8 cellular contexts compared by ENCODE assay signal in the genomic region with DNA sequence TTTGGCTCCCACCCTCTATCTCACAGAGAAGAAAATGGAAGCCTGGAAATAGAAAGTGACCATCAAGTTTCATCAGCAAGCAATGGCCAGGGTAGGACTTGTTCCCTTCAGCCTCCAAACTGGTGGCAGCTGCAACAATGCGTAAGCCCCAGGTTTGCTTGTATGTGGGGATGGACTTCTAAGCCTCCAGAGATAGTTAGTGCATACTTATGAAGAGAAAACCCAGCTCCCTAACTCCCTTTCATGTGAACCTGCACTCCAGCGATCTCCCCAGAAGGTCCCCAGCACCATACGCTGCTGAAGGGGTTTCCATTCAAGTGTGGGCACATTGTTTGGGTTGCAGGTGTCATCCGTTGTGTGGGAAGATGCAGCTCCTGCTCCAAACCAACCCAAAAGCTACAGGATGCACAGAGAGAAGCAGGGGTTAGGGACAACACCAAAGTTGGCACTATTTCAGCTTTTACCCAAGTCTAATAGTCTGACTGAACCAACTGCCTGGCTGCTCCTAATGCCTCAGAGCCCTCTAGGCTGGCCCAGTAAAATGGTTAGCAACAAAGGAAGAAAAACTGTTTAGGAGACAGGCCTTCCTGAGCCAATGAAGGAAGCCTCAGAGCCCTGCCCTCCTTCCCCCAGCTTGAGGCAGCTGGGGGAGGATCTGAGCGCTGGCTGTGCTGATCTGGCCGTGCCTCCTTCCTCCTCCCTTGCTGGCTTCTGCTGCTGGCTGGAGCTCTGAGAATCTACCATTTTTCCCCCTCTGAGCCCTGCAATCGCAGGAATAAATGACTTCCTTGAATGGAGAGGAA. TPM values are rescaled to one million over a fixed set of nuclear protein-coding genes. Genes with fewer than 3 reads are reported as not detected.
A peak's percentile ranks its signal among the peaks of the same experiment; 100 is the strongest.
DNase-seq lines count a peak whose midpoint lies in the region; ATAC-seq and TF ChIP-seq lines count a peak whose summit lies in the region.

No MANE protein-coding gene starts in this region.

- WGBS in suprapubic skin: 34% methylated on average over 7 of the region's 7 CpGs

- H3K27ac ChIP-seq in RWPE1: peak overlapping the region; percentile 69
- H3K27ac ChIP-seq in coronary artery: peak overlapping the region; percentile 50 to 75
- peak overlapping the region; percentile 75 for H3K27ac ChIP-seq in lower lobe of right lung
- peak overlapping the region; percentile 67 for H3K27ac ChIP-seq in suprapubic skin

- H3K4me1 ChIP-seq in lower lobe of right lung: peaks cover 66% of the 10 kb centered on the region
- peaks cover 47% of the 10 kb centered on the region for H3K4me1 ChIP-seq in suprapubic skin

- no peak for TF ChIP-seq POLR2A in suprapubic skin (IDR thresholded peaks at IDR 0.05)

- POLR2A ChIA-PET in RWPE1 (lab: Yijun Ruan, JAX; ENCODE audit: low non-redundant PET): no interaction called here

- H3K36me3 ChIP-seq in lower lobe of right lung (no peaks in the 10 kb centered on the region), suprapubic skin (no peaks in the 10 kb centered on the region)

- H3K4me3 ChIP-seq in coronary artery (peak overlapping the region; percentile 5), lower lobe of right lung (peak overlapping the region; percentile 6), suprapubic skin (no peak overlapping the region)

- DNase-seq in G401 (ENCODE audit: low spot score): peak; percentile 35
- no peak for DNase-seq in RWPE1 (ENCODE audit: low spot score)
- DNase-seq in coronary artery (ENCODE audit: low spot score): peak; percentile 81
- no peak for DNase-seq in lower lobe of right lung
- peak in 1 of 2 donors; percentile 78 for DNase-seq in suprapubic skin (ENCODE audit: low spot score in 2 of 2)
- no peak for DNase-seq in epidermal melanocyte (ENCODE audit: insufficient read length, low spot score)
- DNase-seq in NCI-H146 treated with DMSO at 0.1 percent for 48 hours (lab: John Stamatoyannopoulos, UW; ENCODE audit: unreplicated experiment): no peak

- in situ Hi-C loops in G401 (cut with HindIII; ENCODE audit: low sequenced_read_pairs): no loop called here

- no peaks in the 10 kb centered on the region for H3K27me3 ChIP-seq in lower lobe of right lung (ENCODE audit: low read depth)
- H3K27me3 ChIP-seq in suprapubic skin: no peaks in the 10 kb centered on the region

- intact Hi-C loops in lower lobe of right lung (cut with DNase I): no loop called here

- no peak for TF ChIP-seq EP300 in suprapubic skin (IDR thresholded peaks at IDR 0.05)

- CTCF ChIA-PET in RWPE1 (lab: Yijun Ruan, JAX): interaction anchor here (0.7 kb wide), 1 partner anchor 8 kb away, joined by 3 read pairs; no protein-coding TSS in a partner anchor

- no peaks in the 10 kb centered on the region for H3K9me3 ChIP-seq in lower lobe of right lung
- H3K9me3 ChIP-seq in suprapubic skin: no peaks in the 10 kb centered on the region

- ATAC-seq in lower lobe of right lung: peak; percentile 38 to 59
- ATAC-seq in GM18868 (IDR thresholded peaks at IDR 0.05; ENCODE audit: unreplicated experiment): no peak

- TF ChIP-seq CTCF in RWPE1 (conservative IDR thresholded peaks at IDR 0.05; ENCODE audit: low read depth) (no peak), coronary artery (IDR thresholded peaks at IDR 0.05) (no peak), lower lobe of right lung (IDR thresholded peaks at IDR 0.05) (no peak), suprapubic skin (IDR thresholded peaks at IDR 0.05) (no peak)

RNA-seq across cellular contexts. Expression of a gene that starts 12.3 kb away (rescaled TPM):
- total RNA-seq in G401 (2014; rRNA removed; shearing (Covaris generic)): 7.8 and 28.6 TPM in 2 replicates
- 199 TPM for total RNA-seq in lower lobe of right lung
- 1,000 to 10,000 TPM; 1,382 to 1,995 (median 1,611) TPM for total RNA-seq in suprapubic skin

Comparison
In these comparisons a context has a peak if more than half of its experiments do, and no peak if none do; other contexts are left out.
1. DNase-seq: peak in G401 (single experiment) and coronary artery (single experiment); none in RWPE1 (single experiment), lower lobe of right lung (single experiment), epidermal melanocyte (single experiment) and NCI-H146 treated with DMSO at 0.1 percent for 48 hours (single experiment).
2. Peak in every context shown above with its lines, with median percentiles within 50 percentile points of each other: H3K27ac ChIP-seq.